Comparison of ENCODE assay signal across 1 cellular context in the genomic region with DNA sequence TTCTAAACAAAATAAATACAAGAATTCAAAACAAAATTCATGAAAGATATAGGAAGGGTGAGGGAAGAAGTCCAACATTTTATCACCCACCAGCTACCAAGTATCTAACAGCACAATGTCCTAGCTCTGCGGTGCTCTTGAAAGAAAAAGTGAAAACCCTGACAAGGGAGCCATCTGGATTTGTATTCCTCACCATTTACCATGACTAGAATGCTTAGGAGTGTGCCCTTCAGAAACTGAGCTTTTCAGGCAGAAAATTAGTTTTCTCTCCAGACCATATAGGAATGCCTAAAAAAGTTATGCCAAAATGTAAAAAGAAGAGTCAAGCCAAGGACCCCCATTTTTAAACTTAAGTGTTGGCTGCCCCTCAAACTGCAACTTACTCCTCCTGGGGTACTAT.
TF ChIP-seq lines count a peak whose summit lies in the region.

No MANE protein-coding gene starts in this region.

TF ChIP-seq in endothelial cell of umbilical vein, 7 proteins besides CTCF, POLR2A, EP300 and RAD21:
- no peak for TF ChIP-seq JUN (IDR thresholded peaks at IDR 0.05; ENCODE audit: borderline replicate concordance, insufficient read depth, insufficient read length, low read depth)
- no peak for TF ChIP-seq GATA2 (IDR thresholded peaks at IDR 0.05; ENCODE audit: insufficient read depth, insufficient read length, low read depth, low read length)
- no peak for TF ChIP-seq MYC (IDR thresholded peaks at IDR 0.05; ENCODE audit: low read depth, low read length)
- TF ChIP-seq POLR2AphosphoS5 (IDR thresholded peaks at IDR 0.05; ENCODE audit: insufficient read depth, low read depth, low read length): no peak
- no peak for TF ChIP-seq EZH2 (IDR thresholded peaks at IDR 0.05; ENCODE audit: borderline replicate concordance, low read depth, low read length, severe bottlenecking)
- TF ChIP-seq MAX (IDR thresholded peaks at IDR 0.05; ENCODE audit: insufficient read depth, insufficient read length): no peak
- no peak for TF ChIP-seq FOS (IDR thresholded peaks at IDR 0.05; ENCODE audit: borderline replicate concordance, insufficient read depth, low read length)
